In genomic region chr1:161506336-161507223, GRCh38 we compare ENCODE assay signal across 10 cellular contexts. TPM values are rescaled to one million over a fixed set of nuclear protein-coding genes. Genes with fewer than 3 reads are reported as not detected.
DNase-seq lines count a peak whose midpoint lies in the region; ATAC-seq and TF ChIP-seq lines count a peak whose summit lies in the region.
"Had no signal": no experiment of that assay in that cellular context is flagged by ENCODE, and none has a peak within 500 bp of the region (broad histone marks: within the 10 kb centered on the region; RNA-seq: fewer than 3 reads in every experiment).

No MANE protein-coding gene starts in this region.

- DNase-seq in left ventricle myocardium inferior (peak; percentile 25), spleen (peak; percentile 90), UCSD-AML1 (lab: John Stamatoyannopoulos, UW; ENCODE audit: unreplicated experiment) (no peak)
- no peak for DNase-seq in stimulated activated CD4-positive, alpha-beta T cell treated with anti-CD3 and anti-CD28 coated beads, Interleukin-15, amount 100 ng/mL, for 24 hours
- DNase-seq: NCI-H1930, transverse colon had no signal

- ATAC-seq in SK-N-SH treated with all-trans-retinoic acid at 6 μM for 48 hours (peak; percentile 29), HG02973 (IDR thresholded peaks at IDR 0.05; ENCODE audit: unreplicated experiment) (no peak), GM18505 (IDR thresholded peaks at IDR 0.05; ENCODE audit: unreplicated experiment) (no peak)

- H3K27ac ChIP-seq in HEK293 (ENCODE audit: extremely low read depth, low read depth, low read length) (no peak overlapping the region), left ventricle myocardium inferior (replicated peaks) (peak overlapping the region; percentile 40), spleen (peak overlapping the region; percentile 28 to 95 (median 86))

- H3K9me3 ChIP-seq in HEK293 (ENCODE audit: control insufficient read depth, insufficient read depth, low read depth, low read length) (no peaks in the 10 kb centered on the region), left ventricle myocardium inferior (replicated peaks) (no peaks in the 10 kb centered on the region), spleen (no peaks in the 10 kb centered on the region)
- H3K9me3 ChIP-seq: transverse colon had no signal

- H3K36me3 ChIP-seq in HEK293 (ENCODE audit: control insufficient read depth in 2 of 2, insufficient read depth in 1 of 2, low read length in 2 of 2) = no peaks in the 10 kb centered on the region
- no peaks in the 10 kb centered on the region for H3K36me3 ChIP-seq in left ventricle myocardium inferior
- H3K36me3 ChIP-seq in spleen = peaks cover 0 to 43% (median 0%) of the 10 kb centered on the region in 6 donors
- H3K36me3 ChIP-seq: transverse colon had no signal

- CTCF ChIA-PET in HEK293 (lab: Yijun Ruan, JAX) = interaction anchor here (0.6 to 1.4 kb wide), 7 partner anchors 10 to 235 kb away, joined by 3 to 5 read pairs (median 4); no protein-coding TSS in a partner anchor

- H3K4me1 ChIP-seq in HEK293 (ENCODE audit: control insufficient read depth, insufficient read depth, low read length) (peaks cover 14% of the 10 kb centered on the region), left ventricle myocardium inferior (no peaks in the 10 kb centered on the region), spleen (peaks cover 2 to 67% (median 23%) of the 10 kb centered on the region in 6 donors)

- POLR2A ChIA-PET in HEK293 (lab: Yijun Ruan, JAX) = no interaction called here

- no peak for TF ChIP-seq CTCF in HEK293 (tag by site-specific recombination; IDR thresholded peaks at IDR 0.05)
- no peak for TF ChIP-seq CTCF in left ventricle myocardium inferior (IDR thresholded peaks at IDR 0.05; ENCODE audit: borderline replicate concordance)
- no peak for TF ChIP-seq CTCF in spleen (IDR thresholded peaks at IDR 0.05 in 8 of 11, conservative IDR thresholded peaks at IDR 0.05 in 3 of 11)

- peak in 1 of 3 donors; percentile 37 for TF ChIP-seq POLR2A in spleen (IDR thresholded peaks at IDR 0.05)
- TF ChIP-seq POLR2A in GM18505 (IDR thresholded peaks at IDR 0.05; ENCODE audit: borderline replicate concordance, extremely low read depth, insufficient read depth, insufficient read length) = no peak

- H3K27me3 ChIP-seq in left ventricle myocardium inferior (ENCODE audit: low read depth) (peaks cover 62% of the 10 kb centered on the region), spleen (replicated peaks in 1 of 7) (no peaks in the 10 kb centered on the region)
- H3K27me3 ChIP-seq: transverse colon had no signal

- intact Hi-C loops in left ventricle myocardium inferior (cut with micrococcal nuclease) = no loop called here
- intact Hi-C loops in spleen (cut with DNase I; ENCODE audit: low total_unique reads) = no loop called here

- 31 to 50% (median 41%) methylated on average over 11 to 15 of the region's 15 CpGs for WGBS in spleen, 5 donors

- H3K4me3 ChIP-seq in HEK293 (ENCODE audit: low read depth, low read length) = no peak overlapping the region
- peak overlapping the region; percentile 46 for H3K4me3 ChIP-seq in left ventricle myocardium inferior
- H3K4me3 ChIP-seq in spleen = peak overlapping the region in 7 of 8 donors; percentile 1 to 62 (median 26)

TF ChIP-seq in HEK293, 187 proteins besides CTCF, POLR2A, EP300 and RAD21 (continues in another document):
- TF ChIP-seq ZNF791 (tag by site-specific recombination; IDR thresholded peaks at IDR 0.05) = no peak
- TF ChIP-seq ZNF398 (tag by site-specific recombination; IDR thresholded peaks at IDR 0.05) = peak; percentile 63
- TF ChIP-seq ZFHX2 (tag by site-specific recombination; conservative IDR thresholded peaks at IDR 0.05) = peak; percentile 93
- 0 out of 2 replicates have a peak, but pooled peaks have one; percentile 36 for TF ChIP-seq KLF8 (tag by site-specific recombination; IDR thresholded peaks at IDR 0.05)
- peak; percentile 85 for TF ChIP-seq EGR2 (tag by site-specific recombination; IDR thresholded peaks at IDR 0.05; ENCODE audit: low read depth)
- TF ChIP-seq KLF17 (tag by site-specific recombination; IDR thresholded peaks at IDR 0.05) = 0 out of 2 replicates have a peak, but pooled peaks have one; percentile 23
- TF ChIP-seq KLF9 (tag by site-specific recombination; IDR thresholded peaks at IDR 0.05; ENCODE audit: low read depth) = 0 out of 2 replicates have a peak, but pooled peaks have one; percentile 15
- TF ChIP-seq ZIC2 (tag by site-specific recombination; IDR thresholded peaks at IDR 0.05) = peak; percentile 67

TF ChIP-seq in SK-N-SH treated with all-trans-retinoic acid at 6 μM for 48 hours, 23 proteins besides CTCF, POLR2A, EP300 and RAD21:
- TF ChIP-seq TOX (CRISPR knock-in tag; IDR thresholded peaks at IDR 0.05; ENCODE audit: borderline replicate concordance) = no peak
- TF ChIP-seq ZFP3 (CRISPR knock-in tag; IDR thresholded peaks at IDR 0.05) = no peak
TF ChIP-seq in SK-N-SH treated with all-trans-retinoic acid at 6 μM for 48 hours: peak in this region for 0.

RNA-seq across cellular contexts. Expression of gene FCGR2A, which starts 1.3 kb away (rescaled TPM):
- total RNA-seq in left ventricle myocardium inferior (13.0 TPM), spleen (100 to 1,000 TPM; 105 to 328 (median 160) TPM)
- 10 to 100 TPM; 13.9 to 24.2 (median 24.1) TPM for polyA plus RNA-seq in spleen

RNA-seq across cellular contexts. Expression of gene HSPA6, which starts 17.8 kb away (rescaled TPM):
- total RNA-seq in left ventricle myocardium inferior = 0.58 TPM
- 10 to 100 TPM; 13.0 to 52.2 (median 33.8) TPM for total RNA-seq in spleen
- polyA plus RNA-seq in spleen = 10 to 100 TPM in 1 of 3 donors, 1 to 10 TPM in 2; 3.6 to 12.4 (median 8.1) TPM

RNA-seq across cellular contexts. Expression of gene FCGR3A, which starts 43.0 kb away (rescaled TPM):
- total RNA-seq in left ventricle myocardium inferior = 15.0 TPM
- 100 to 1,000 TPM; 187 to 532 (median 359) TPM for total RNA-seq in spleen
- polyA plus RNA-seq in spleen = 10 to 100 TPM; 35.5 to 91.8 (median 59.0) TPM

Comparison
In these comparisons a context has a peak if more than half of its experiments do, and no peak if none do; other contexts are left out.
1. DNase-seq: peak in left ventricle myocardium inferior (single experiment) and spleen (single experiment); none in stimulated activated CD4-positive, alpha-beta T cell treated with anti-CD3 and anti-CD28 coated beads, Interleukin-15, amount 100 ng/mL, for 24 hours (single experiment) and UCSD-AML1 (single experiment).
2. RNA of gene FCGR3A, which starts 43.0 kb away (total RNA-seq): 187 to 532 TPM in spleen; 15.0 TPM in left ventricle myocardium inferior (single experiment); every median in the first group is over 10 times any median in the second.